Comparison of ENCODE assay signal across 18 cellular contexts in genomic region chr22:38289583-38290082, GRCh38. TPM values are rescaled to one million over a fixed set of nuclear protein-coding genes. Genes with fewer than 3 reads are reported as not detected.
DNase-seq lines count a peak whose midpoint lies in the region; ATAC-seq, FAIRE-seq and TF ChIP-seq lines count a peak whose summit lies in the region.
"Had no signal": no experiment of that assay in that cellular context is flagged by ENCODE, and none has a peak within 500 bp of the region (broad histone marks: within the 10 kb centered on the region; RNA-seq: fewer than 3 reads in every experiment).

No MANE protein-coding gene starts in this region.

- H4K20me1 ChIP-seq in OCI-LY3 (ENCODE audit: insufficient read depth, low read length): no peaks in the 10 kb centered on the region

- no peaks in the 10 kb centered on the region; the same call in 1 of the 2 replicates for H3K79me2 ChIP-seq in OCI-LY3 (ENCODE audit: low read length)

- no peak overlapping the region for H2AFZ ChIP-seq in OCI-LY3 (ENCODE audit: low read depth, low read length)

- DNase-seq in GM12892 (ENCODE audit: insufficient read length): no peak
- no peak for DNase-seq in activated CD4-positive, alpha-beta T cell treated with anti-CD3 and anti-CD28 coated beads, Interleukin-2, amount 50 U/mL, for 4 hours
- no peak for DNase-seq in gastrocnemius medialis
- DNase-seq: activated CD4-positive, alpha-beta T cell treated with anti-CD3 and anti-CD28 coated beads, Interleukin-2, amount 50 U/mL, for 48 hours; activated naive CD8-positive, alpha-beta T cell treated with anti-CD3 and anti-CD28 coated beads, Interleukin-2, amount 50 U/mL, for 24 hours; cerebellar nuclear complex; COR-L47; left cardiac atrium; naive thymus-derived CD4-positive, alpha-beta T cell; NCI-H1417 treated with DMSO at 0.1 percent for 48 hours; NCI-H2227 treated with DMSO at 0.1 percent for 48 hours; SK-N-SH had no signal

- peaks cover 60% of the 10 kb centered on the region for H3K36me3 ChIP-seq in OCI-LY3 (replicated peaks; ENCODE audit: low read depth, low read length)
- peaks cover 0 to 66% of the 10 kb centered on the region in 2 donors for H3K36me3 ChIP-seq in gastroesophageal sphincter
- peaks cover 10% of the 10 kb centered on the region for H3K36me3 ChIP-seq in neutrophil
- peaks cover 0 to 46% of the 10 kb centered on the region in 2 donors for H3K36me3 ChIP-seq in gastrocnemius medialis

- H3K4me3 ChIP-seq in OCI-LY3 (ENCODE audit: low read length): no peak overlapping the region
- no peak overlapping the region for H3K4me3 ChIP-seq in gastroesophageal sphincter
- no peak overlapping the region for H3K4me3 ChIP-seq in neutrophil (ENCODE audit: low read depth in 1 of 2, low read length in 1 of 2)
- no peak overlapping the region for H3K4me3 ChIP-seq in gastrocnemius medialis

- intact Hi-C loops in gastrocnemius medialis (cut with DNase I; ENCODE audit: low total_unique reads): no loop called here

- no peaks in the 10 kb centered on the region for H3K27me3 ChIP-seq in OCI-LY3 (ENCODE audit: low read depth, low read length)
- H3K27me3 ChIP-seq in gastroesophageal sphincter: no peaks in the 10 kb centered on the region
- H3K27me3 ChIP-seq in neutrophil: no peaks in the 10 kb centered on the region
- H3K27me3 ChIP-seq in gastrocnemius medialis: no peaks in the 10 kb centered on the region

- WGBS in gastroesophageal sphincter (ENCODE audit: low coverage in 1 of 2), 2 donors: 76 to 78% methylated on average over 6 to 8 of the region's 12 CpGs

- H3K4me2 ChIP-seq in OCI-LY3 (ENCODE audit: low read length): no peak overlapping the region
- H3K4me2 ChIP-seq: SK-N-SH had no signal

- H3K9ac ChIP-seq in OCI-LY3 (ENCODE audit: low read length): no peak overlapping the region
- H3K9ac ChIP-seq: SK-N-SH had no signal

- peak; percentile 20; the same call in 1 of the 2 replicates for TF ChIP-seq POLR2A in GM12892 (IDR thresholded peaks at IDR 0.05; ENCODE audit: low read depth, low read length)
- no peak for TF ChIP-seq POLR2A in gastroesophageal sphincter (IDR thresholded peaks at IDR 0.05)
- TF ChIP-seq POLR2A in gastrocnemius medialis (IDR thresholded peaks at IDR 0.05): no peak

- TF ChIP-seq CTCF in OCI-LY3 (IDR thresholded peaks at IDR 0.05; ENCODE audit: low read depth, low read length) (no peak), gastroesophageal sphincter (IDR thresholded peaks at IDR 0.05) (no peak), neutrophil (IDR thresholded peaks at IDR 0.05) (no peak), gastrocnemius medialis (IDR thresholded peaks at IDR 0.05 in 4 of 5, conservative IDR thresholded peaks at IDR 0.05 in 1 of 5) (no peak)

- H3K27ac ChIP-seq in OCI-LY3 (ENCODE audit: low read length): peak overlapping the region; percentile 39; the same call in 1 of the 2 replicates
- H3K27ac ChIP-seq in gastroesophageal sphincter: peak overlapping the region in 3 of 4 donors; percentile 12 to 62 (median 35)
- H3K27ac ChIP-seq in neutrophil: peak overlapping the region; percentile 84
- peak overlapping the region in 2 of 4 donors; percentile 13 to 68 for H3K27ac ChIP-seq in gastrocnemius medialis

- FAIRE-seq in GM12892 (lab: Jason Lieb, UNC): no peak
- FAIRE-seq: TTC549 had no signal

- ATAC-seq in gastroesophageal sphincter (no peak), gastrocnemius medialis (no peak), GM21423 (IDR thresholded peaks at IDR 0.05; ENCODE audit: unreplicated experiment) (no peak), GM18907 (IDR thresholded peaks at IDR 0.05; ENCODE audit: unreplicated experiment) (no peak)
- ATAC-seq: activated naive CD8-positive, alpha-beta T cell treated with anti-CD3 and anti-CD28 coated beads, Interleukin-2, amount 50 U/mL, for 24 hours; naive thymus-derived CD4-positive, alpha-beta T cell had no signal

- H3K9me3 ChIP-seq in OCI-LY3 (ENCODE audit: insufficient read depth, low read length) (no peaks in the 10 kb centered on the region), gastroesophageal sphincter (no peaks in the 10 kb centered on the region), neutrophil (no peaks in the 10 kb centered on the region), gastrocnemius medialis (no peaks in the 10 kb centered on the region)
- H3K9me3 ChIP-seq: SK-N-SH had no signal

- in situ Hi-C loops in gastrocnemius medialis (cut with MboI; ENCODE audit: low sequenced_read_pairs in 4 of 4): no loop called here

- no peak for TF ChIP-seq EP300 in gastroesophageal sphincter (IDR thresholded peaks at IDR 0.05)

- peaks cover 18% of the 10 kb centered on the region for H3K4me1 ChIP-seq in OCI-LY3 (ENCODE audit: low read length)
- peaks cover 0 to 30% (median 0%) of the 10 kb centered on the region in 3 donors for H3K4me1 ChIP-seq in gastroesophageal sphincter
- H3K4me1 ChIP-seq in neutrophil (ENCODE audit: control insufficient read depth in 1 of 2, insufficient read depth in 1 of 2, low read depth in 1 of 2, low read length in 1 of 2): peaks cover 22 to 26% of the 10 kb centered on the region in 2 experiments
- H3K4me1 ChIP-seq in gastrocnemius medialis: peaks cover 0 to 3% of the 10 kb centered on the region in 2 donors

RNA-seq across cellular contexts. Expression of gene TMEM184B, which starts 16.8 kb away (rescaled TPM):
- polyA plus RNA-seq in GM12892 (2012; ENCODE audit: missing spikeins): 3.6 TPM
- 100 to 1,000 TPM in 1 of 4 donors, 10 to 100 TPM in 3; 52.0 to 108 (median 64.9) TPM for total RNA-seq in gastroesophageal sphincter
- 10 to 100 TPM; 25.4 to 40.7 (median 31.2) TPM for total RNA-seq in gastrocnemius medialis

RNA-seq across cellular contexts. Expression of gene CSNK1E, which starts 27.6 kb away (rescaled TPM):
- 53.9 TPM for polyA plus RNA-seq in GM12892 (2012; ENCODE audit: missing spikeins)
- 10 to 100 TPM; 70.3 to 90.3 (median 80.0) TPM for total RNA-seq in gastroesophageal sphincter
- 10 to 100 TPM; 29.8 to 66.3 (median 40.3) TPM for total RNA-seq in gastrocnemius medialis
